16 cellular contexts compared by ENCODE assay signal in the genomic region with DNA sequence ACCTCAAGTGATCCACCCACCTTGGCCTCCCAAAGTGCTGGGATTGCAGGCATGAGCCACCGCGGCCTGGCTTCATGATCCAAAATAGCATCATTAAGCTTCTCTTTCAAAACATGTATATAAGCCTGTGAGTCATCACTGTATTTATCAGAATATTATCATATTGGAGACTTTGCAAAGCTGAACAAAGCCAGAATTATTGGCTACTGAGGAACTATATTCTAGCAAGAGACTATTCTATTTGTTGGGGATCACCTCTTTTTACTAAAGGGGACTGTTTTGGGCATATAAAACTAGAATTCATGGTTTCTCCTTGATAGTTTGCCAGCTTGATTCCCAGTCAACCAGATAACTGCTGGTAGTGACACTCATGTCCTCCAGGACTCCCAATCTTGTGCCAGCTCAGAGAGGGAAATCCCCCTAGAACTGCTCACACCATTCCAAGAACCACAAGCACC. TPM values are rescaled to one million over a fixed set of nuclear protein-coding genes. Genes with fewer than 3 reads are reported as not detected.
DNase-seq lines count a peak whose midpoint lies in the region; ATAC-seq and TF ChIP-seq lines count a peak whose summit lies in the region.
"Had no signal": no experiment of that assay in that cellular context is flagged by ENCODE, and none has a peak within 500 bp of the region (broad histone marks: within the 10 kb centered on the region; RNA-seq: fewer than 3 reads in every experiment).

No MANE protein-coding gene starts in this region.

- H4K20me1 ChIP-seq in Karpas-422 (ENCODE audit: insufficient read depth, low read depth, low read length), result peaks cover 11% of the 10 kb centered on the region; the same call in 1 of the 2 replicates

- H3K36me3 Mint-ChIP-seq in activated T-helper 2 cell treated with anti-CD3 and anti-CD28 coated beads, Interferon-gamma antibody, Interleukin-2, Interleukin-4, amounts not matched to agents 10 μg/mL and 5 μg/mL and 100 μg/mL, durations not matched to agents 14 hours and 24 hours and 36 hours (ENCODE audit: low read depth), result peaks cover 40% of the 10 kb centered on the region

- peaks cover 29% of the 10 kb centered on the region for H3K4me1 Mint-ChIP-seq in activated T-helper 2 cell treated with anti-CD3 and anti-CD28 coated beads, Interferon-gamma antibody, Interleukin-2, Interleukin-4, amounts not matched to agents 10 μg/mL and 5 μg/mL and 100 μg/mL, durations not matched to agents 14 hours and 24 hours and 36 hours (ENCODE audit: low read depth)

- no peaks in the 10 kb centered on the region for H3K79me2 ChIP-seq in Karpas-422 (ENCODE audit: low read length)

- H3K9me3 Mint-ChIP-seq in activated T-helper 2 cell treated with anti-CD3 and anti-CD28 coated beads, Interferon-gamma antibody, Interleukin-2, Interleukin-4, amounts not matched to agents 10 μg/mL and 5 μg/mL and 100 μg/mL, durations not matched to agents 14 hours and 24 hours and 36 hours, result no peaks in the 10 kb centered on the region

- H3K27me3 ChIP-seq in body of pancreas (no peaks in the 10 kb centered on the region), Karpas-422 (ENCODE audit: low read length) (no peaks in the 10 kb centered on the region)

- no peak overlapping the region for H3K9ac ChIP-seq in Karpas-422 (ENCODE audit: low read length)

- H3K4me3 Mint-ChIP-seq in activated T-helper 2 cell treated with anti-CD3 and anti-CD28 coated beads, Interferon-gamma antibody, Interleukin-2, Interleukin-4, amounts not matched to agents 10 μg/mL and 5 μg/mL and 100 μg/mL, durations not matched to agents 14 hours and 24 hours and 36 hours (ENCODE audit: low read depth), result no peak overlapping the region

- WGBS in body of pancreas, 2 donors, result 79 to 88% methylated on average over 2 of the region's 2 CpGs

- no peak overlapping the region for H2AFZ ChIP-seq in Karpas-422 (ENCODE audit: low read length)

- ATAC-seq in body of pancreas (peak; percentile 27), left ventricle myocardium superior (peak; percentile 84)

- peak; percentile 10 for DNase-seq in AG08396 (ENCODE audit: low spot score)
- peak; percentile 17 for DNase-seq in HT1080 (ENCODE audit: low read depth)
- DNase-seq in body of pancreas, result no peak
- DNase-seq in left ventricle myocardium superior, result peak; percentile 41
- no peak for DNase-seq in GM13976 (ENCODE audit: low spot score)
- DNase-seq in Karpas-422, result no peak
- DNase-seq in NCI-H510A treated with DMSO at 0.1 percent for 48 hours (lab: John Stamatoyannopoulos, UW), result no peak
- DNase-seq in activated T-helper 2 cell treated with anti-CD3 and anti-CD28 coated beads, Interferon-gamma antibody, Interleukin-2, Interleukin-4, amounts not matched to agents 10 μg/mL and 5 μg/mL and 100 μg/mL, durations not matched to agents 14 hours and 24 hours and 36 hours (ENCODE audit: low spot score), result no peak
- DNase-seq: activated CD4-positive, CD25-positive, alpha-beta regulatory T cell treated with anti-CD3 and anti-CD28 coated beads, Interleukin-2, amount 50 U/mL, for 72 hours; activated T-cell treated with anti-CD3 and anti-CD28 coated beads, Interleukin-2, amount 50 U/mL, for 48 hours; central memory CD4-positive, alpha-beta T cell; KBM-7; NCI-H1930 had no signal

- no peak for TF ChIP-seq POLR2A in body of pancreas (IDR thresholded peaks at IDR 0.05)

- H3K9me2 ChIP-seq in Karpas-422 (replicated peaks; ENCODE audit: insufficient read depth, low read length), result no peaks in the 10 kb centered on the region

- H3K36me3 ChIP-seq in body of pancreas (replicated peaks in 1 of 2; ENCODE audit: insufficient read depth in 1 of 2, low read depth in 2 of 2) (no peaks in the 10 kb centered on the region), Karpas-422 (ENCODE audit: insufficient read depth, low read length) (no peaks in the 10 kb centered on the region)

- no peak overlapping the region for H3K4me2 ChIP-seq in Karpas-422 (ENCODE audit: low read depth, low read length, poor library complexity, severe bottlenecking)

- H3K4me1 ChIP-seq in body of pancreas, result peaks cover 26% of the 10 kb centered on the region
- H3K4me1 ChIP-seq in Karpas-422 (ENCODE audit: low read length), result peaks cover 5% of the 10 kb centered on the region

- no peak for TF ChIP-seq CTCF in body of pancreas (IDR thresholded peaks at IDR 0.05)
- no peak for TF ChIP-seq CTCF in GM13976 (IDR thresholded peaks at IDR 0.05; ENCODE audit: borderline replicate concordance, control extremely low read depth, extremely low read depth, insufficient read depth, missing control alignments)

- H3K4me3 ChIP-seq in body of pancreas (no peak overlapping the region), Karpas-422 (ENCODE audit: low read length) (no peak overlapping the region)
- H3K4me3 ChIP-seq: SK-N-MC had no signal

- intact Hi-C loops in body of pancreas (cut with DNase I) (no loop called here), left ventricle myocardium superior (cut with micrococcal nuclease) (no loop called here)
- intact Hi-C loops in activated T-helper 2 cell treated with anti-CD3 and anti-CD28 coated beads, Interferon-gamma antibody, Interleukin-2, Interleukin-4, amounts not matched to agents 10 μg/mL and 5 μg/mL and 100 μg/mL, durations not matched to agents 14 hours and 24 hours and 36 hours (cut with micrococcal nuclease), result no loop called here

- H3K27ac ChIP-seq in body of pancreas, result no peak overlapping the region
- no peak overlapping the region for H3K27ac ChIP-seq in Karpas-422 (ENCODE audit: low read length)
- H3K27ac ChIP-seq: C4-2B, SK-N-MC had no signal

- no peaks in the 10 kb centered on the region for H3K27me3 Mint-ChIP-seq in activated T-helper 2 cell treated with anti-CD3 and anti-CD28 coated beads, Interferon-gamma antibody, Interleukin-2, Interleukin-4, amounts not matched to agents 10 μg/mL and 5 μg/mL and 100 μg/mL, durations not matched to agents 14 hours and 24 hours and 36 hours (ENCODE audit: low read depth)
- H3K27me3 Mint-ChIP-seq: progenitor cell of endocrine pancreas had no signal

- no peaks in the 10 kb centered on the region for H3K9me3 ChIP-seq in body of pancreas
- H3K9me3 ChIP-seq in Karpas-422 (ENCODE audit: low read length), result no peaks in the 10 kb centered on the region

- H3K27ac Mint-ChIP-seq in activated T-helper 2 cell treated with anti-CD3 and anti-CD28 coated beads, Interferon-gamma antibody, Interleukin-2, Interleukin-4, amounts not matched to agents 10 μg/mL and 5 μg/mL and 100 μg/mL, durations not matched to agents 14 hours and 24 hours and 36 hours, result no peak overlapping the region
- H3K27ac Mint-ChIP-seq: progenitor cell of endocrine pancreas had no signal

- in situ Hi-C loops in GM13976 (cut with MboI; ENCODE audit: low sequenced_read_pairs, unreplicated experiment), result no loop called here

RNA-seq across cellular contexts. Expression of gene TET2, which starts 40.1 kb away (rescaled TPM):
- 4.8 and 6.9 TPM in 2 replicates for total RNA-seq in HT1080 (2014; rRNA removed; shearing (Covaris generic))
- 2.6 and 3.5 TPM in 2 replicates for polyA plus RNA-seq in HT1080 (2015; cell fraction: cytosol; rRNA removed)
- polyA plus RNA-seq in HT1080 (2015; cell fraction: nucleus; rRNA removed), result 9.9 TPM in 2 replicates
- 10 to 100 TPM; 11.2 to 17.5 TPM for total RNA-seq in body of pancreas
- total RNA-seq in left ventricle myocardium superior, result 15.4 TPM
- total RNA-seq in Karpas-422 (2014; rRNA removed; shearing (Covaris generic); ENCODE audit: low replicate concordance), result 7.2 and 16.7 TPM in 2 replicates
- 31.1 and 31.2 TPM in 2 replicates for total RNA-seq in activated T-helper 2 cell treated with anti-CD3 and anti-CD28 coated beads, Interferon-gamma antibody, Interleukin-2, Interleukin-4, amounts not matched to agents 10 μg/mL and 5 μg/mL and 100 μg/mL, durations not matched to agents 14 hours and 24 hours and 36 hours

Comparison
In these comparisons a context has a peak if more than half of its experiments do, and no peak if none do; other contexts are left out.
1. DNase-seq: peak in AG08396 (single experiment), HT1080 (single experiment) and left ventricle myocardium superior (single experiment); none in body of pancreas (0 of 4), GM13976 (single experiment), Karpas-422 (single experiment), NCI-H510A treated with DMSO at 0.1 percent for 48 hours (single experiment) and activated T-helper 2 cell treated with anti-CD3 and anti-CD28 coated beads, Interferon-gamma antibody, Interleukin-2, Interleukin-4, amounts not matched to agents 10 μg/mL and 5 μg/mL and 100 μg/mL, durations not matched to agents 14 hours and 24 hours and 36 hours (single experiment).